ENCODE assay signal across 15 cellular contexts in genomic region chr6:43861212-43861918, GRCh38.
DNase-seq lines count a peak whose midpoint lies in the region; ATAC-seq, FAIRE-seq and TF ChIP-seq lines count a peak whose summit lies in the region.
"Had no signal": no experiment of that assay in that cellular context is flagged by ENCODE, and none has a peak within 500 bp of the region (broad histone marks: within the 10 kb centered on the region; RNA-seq: fewer than 3 reads in every experiment).

No MANE protein-coding gene starts in this region.

- WGBS in trophoblast cell (ENCODE audit: extremely low coverage, insufficient coverage, insufficient read length), result no CpG with 5 or more reads among the region's 15 CpGs

- H3K36me3 Mint-ChIP-seq in GM23338 (ENCODE audit: low read depth), result no peaks in the 10 kb centered on the region
- H3K36me3 Mint-ChIP-seq: CD4-positive, alpha-beta memory T cell; IgD-negative memory B cell had no signal

- H2BK5ac ChIP-seq in trophoblast cell (ENCODE audit: low read depth, low read length, poor library complexity), result no peak overlapping the region

- H3K4me3 ChIP-seq in GM23338 (no peak overlapping the region), trophoblast cell (ENCODE audit: low read depth, low read length) (no peak overlapping the region)
- H3K4me3 ChIP-seq: BLaER1 treated with 17β-estradiol and CSF1 and Interleukin-3, amounts not matched to agents 10 nM and 100 nM had no signal

- no peak overlapping the region for H2BK12ac ChIP-seq in trophoblast cell (ENCODE audit: low read length)

- H3K36me3 ChIP-seq in GM23338 (ENCODE audit: insufficient read depth) (no peaks in the 10 kb centered on the region), trophoblast cell (ENCODE audit: control insufficient read depth in 1 of 2, insufficient read depth in 2 of 2, low read length in 2 of 2) (no peaks in the 10 kb centered on the region)
- H3K36me3 ChIP-seq: BLaER1 treated with 17β-estradiol and CSF1 and Interleukin-3, amounts not matched to agents 10 nM and 100 nM had no signal

- H3K4me1 ChIP-seq in GM23338 (ENCODE audit: insufficient read depth), result no peaks in the 10 kb centered on the region
- H3K4me1 ChIP-seq in trophoblast cell (ENCODE audit: control insufficient read depth in 1 of 2, insufficient read depth in 2 of 2, low read length in 2 of 2), result peaks cover 2% of the 10 kb centered on the region in 2 experiments
- H3K4me1 ChIP-seq: BLaER1 treated with 17β-estradiol and CSF1 and Interleukin-3, amounts not matched to agents 10 nM and 100 nM had no signal

- H2AK5ac ChIP-seq in trophoblast cell (ENCODE audit: low read length), result no peak overlapping the region

- peak overlapping the region; percentile 19 for H3K23ac ChIP-seq in trophoblast cell (ENCODE audit: low read length)

- no peaks in the 10 kb centered on the region for H3K9me2 ChIP-seq in GM23338 (ENCODE audit: insufficient read depth)

- no peaks in the 10 kb centered on the region for H3F3A ChIP-seq in GM23338 (replicated peaks; ENCODE audit: low read depth)

- no peak overlapping the region for H3K4me3 Mint-ChIP-seq in GM23338
- H3K4me3 Mint-ChIP-seq: CD4-positive, alpha-beta memory T cell; IgD-negative memory B cell had no signal

- DNase-seq in NOMO-1 treated with DMSO at 0.1 percent for 48 hours (lab: John Stamatoyannopoulos, UW; ENCODE audit: unreplicated experiment), result peak; percentile 10
- no peak for DNase-seq in NOMO-1 treated with dmso at 0.1 percent for 144 hours (lab: John Stamatoyannopoulos, UW; ENCODE audit: unreplicated experiment)
- DNase-seq in GM23338 (ENCODE audit: low spot score), result peak; percentile 21
- no peak for DNase-seq in trophoblast cell
- DNase-seq in urothelium cell line (ENCODE audit: low spot score), result no peak
- DNase-seq in amniotic stem cell (lab: John Stamatoyannopoulos, UW), result no peak
- no peak for DNase-seq in D721Med (ENCODE audit: insufficient read length, low spot score)
- DNase-seq: ACHN; CD4-positive, alpha-beta memory T cell; DMS153; GF-D8 had no signal

- H3K27me3 ChIP-seq in GM23338 (ENCODE audit: insufficient read depth), result no peaks in the 10 kb centered on the region
- no peaks in the 10 kb centered on the region for H3K27me3 ChIP-seq in trophoblast cell (ENCODE audit: insufficient read depth, low read length)
- H3K27me3 ChIP-seq: BLaER1 treated with 17β-estradiol and CSF1 and Interleukin-3, amounts not matched to agents 10 nM and 100 nM had no signal

- H4K12ac ChIP-seq in trophoblast cell (ENCODE audit: low read depth, low read length), result no peak overlapping the region

- H4K20me1 ChIP-seq in GM23338 (replicated peaks; ENCODE audit: insufficient read depth), result no peaks in the 10 kb centered on the region
- H4K20me1 ChIP-seq: BLaER1 treated with 17β-estradiol and CSF1 and Interleukin-3, amounts not matched to agents 10 nM and 100 nM had no signal

- no peak overlapping the region for H4K8ac ChIP-seq in trophoblast cell (ENCODE audit: low read depth, low read length)

- no peak overlapping the region for H2AFZ ChIP-seq in GM23338
- H2AFZ ChIP-seq in trophoblast cell (ENCODE audit: insufficient read depth, low read length, poor library complexity), result no peak overlapping the region

- no peak overlapping the region for H3K4ac ChIP-seq in trophoblast cell (ENCODE audit: low read depth, low read length)

- FAIRE-seq in urothelium cell line (lab: Jason Lieb, UNC) (peak; percentile 83), D721Med (lab: Jason Lieb, UNC) (no peak)
- FAIRE-seq: H54 had no signal

- no peaks in the 10 kb centered on the region for H3K9me3 Mint-ChIP-seq in GM23338
- H3K9me3 Mint-ChIP-seq: CD4-positive, alpha-beta memory T cell had no signal

- TF ChIP-seq CTCF in GM23338 (conservative IDR thresholded peaks at IDR 0.05; ENCODE audit: low read depth in 2 of 2) (no peak), D721Med (IDR thresholded peaks at IDR 0.05; ENCODE audit: insufficient read depth, missing control alignments) (no peak)

- no peaks in the 10 kb centered on the region for H3K79me2 ChIP-seq in GM23338 (replicated peaks; ENCODE audit: insufficient read depth)
- H3K79me2 ChIP-seq in trophoblast cell (ENCODE audit: control insufficient read depth, insufficient read depth, low read length, poor library complexity), result no peaks in the 10 kb centered on the region

- H3K27ac ChIP-seq in GM23338 (ENCODE audit: low read depth) (no peak overlapping the region), trophoblast cell (ENCODE audit: low read depth, low read length) (no peak overlapping the region)
- H3K27ac ChIP-seq: BLaER1 treated with 17β-estradiol and CSF1 and Interleukin-3, amounts not matched to agents 10 nM and 100 nM had no signal

- no peak overlapping the region for H2BK120ac ChIP-seq in trophoblast cell (ENCODE audit: insufficient read depth, low read length, poor library complexity)

- no peak overlapping the region for H3K27ac Mint-ChIP-seq in GM23338
- H3K27ac Mint-ChIP-seq: CD4-positive, alpha-beta memory T cell; IgD-negative memory B cell had no signal

- no peak overlapping the region for H3K4me2 ChIP-seq in GM23338
- H3K4me2 ChIP-seq in trophoblast cell (ENCODE audit: low read length), result no peak overlapping the region
- H3K4me2 ChIP-seq: BLaER1 treated with 17β-estradiol and CSF1 and Interleukin-3, amounts not matched to agents 10 nM and 100 nM had no signal

- no peak overlapping the region for H3K14ac ChIP-seq in trophoblast cell (ENCODE audit: low read length)

- peaks cover 6% of the 10 kb centered on the region for H3K9me3 ChIP-seq in trophoblast cell (ENCODE audit: insufficient read depth, low read depth, low read length)
- H3K9me3 ChIP-seq: BLaER1 treated with 17β-estradiol and CSF1 and Interleukin-3, amounts not matched to agents 10 nM and 100 nM had no signal

- no peak overlapping the region for H4K91ac ChIP-seq in trophoblast cell (ENCODE audit: low read depth, low read length)

- H3K27me3 Mint-ChIP-seq in GM23338 (ENCODE audit: insufficient read depth, low read depth, poor library complexity), result peaks cover 9% of the 10 kb centered on the region

- H3K18ac ChIP-seq in trophoblast cell (ENCODE audit: low read length), result no peak overlapping the region

- H3K4me1 Mint-ChIP-seq in GM23338, result peaks cover 30% of the 10 kb centered on the region
- H3K4me1 Mint-ChIP-seq: CD4-positive, alpha-beta memory T cell; IgD-negative memory B cell had no signal

- no peak for ATAC-seq in GM23338
- ATAC-seq: HCT116 had no signal

- H3K9ac ChIP-seq in trophoblast cell (ENCODE audit: low read length), result no peak overlapping the region
- H3K9ac ChIP-seq: BLaER1 treated with 17β-estradiol and CSF1 and Interleukin-3, amounts not matched to agents 10 nM and 100 nM had no signal

- H3K79me1 ChIP-seq in trophoblast cell (ENCODE audit: low read length), result no peaks in the 10 kb centered on the region

TF ChIP-seq in GM23338, 12 proteins besides CTCF, POLR2A, EP300 and RAD21:
- no peak for TF ChIP-seq JUNB (IDR thresholded peaks at IDR 0.05; ENCODE audit: unreplicated experiment)
- TF ChIP-seq POLR2AphosphoS5 (IDR thresholded peaks at IDR 0.05; ENCODE audit: low read depth), result no peak
- no peak for TF ChIP-seq CREB1 (CRISPR knock-in tag; IDR thresholded peaks at IDR 0.05; ENCODE audit: low read depth)
- no peak for TF ChIP-seq EZH2phosphoT487 (IDR thresholded peaks at IDR 0.05; ENCODE audit: unreplicated experiment)
- no peak for TF ChIP-seq ZNF331 (CRISPR knock-in tag; IDR thresholded peaks at IDR 0.05; ENCODE audit: low read depth)
- no peak for TF ChIP-seq STAT1 (IDR thresholded peaks at IDR 0.05; ENCODE audit: unreplicated experiment)
- TF ChIP-seq ZNF114 (CRISPR knock-in tag; IDR thresholded peaks at IDR 0.05), result no peak

Comparison
In these comparisons a context has a peak if more than half of its experiments do, and no peak if none do; other contexts are left out.
1. DNase-seq: peak in NOMO-1 treated with DMSO at 0.1 percent for 48 hours (single experiment) and GM23338 (single experiment); none in NOMO-1 treated with dmso at 0.1 percent for 144 hours (single experiment), trophoblast cell (0 of 2), urothelium cell line (single experiment), amniotic stem cell (single experiment) and D721Med (single experiment).